ENCODE assay signal across 8 cellular contexts in genomic region chr17:7177210-7177953, GRCh38. TPM values are rescaled to one million over a fixed set of nuclear protein-coding genes. Genes with fewer than 3 reads are reported as not detected.
A peak's percentile ranks its signal among the peaks of the same experiment; 100 is the strongest.
DNase-seq lines count a peak whose midpoint lies in the region; ATAC-seq and TF ChIP-seq lines count a peak whose summit lies in the region.

No MANE protein-coding gene starts in this region.

- H3K4me3 ChIP-seq in KMS-11 (IDR thresholded peaks at IDR 0.05; ENCODE audit: insufficient read depth, low read depth, low read length) (no peak overlapping the region), SK-N-MC (peak overlapping the region; percentile 86), ovary (peak overlapping the region; percentile 29), testis (peak overlapping the region; percentile 21 to 42)

- no peaks in the 10 kb centered on the region for H4K20me1 ChIP-seq in KMS-11 (ENCODE audit: insufficient read depth)

- H3K4me1 ChIP-seq in KMS-11 (ENCODE audit: low read depth, poor library complexity, severe bottlenecking), result no peaks in the 10 kb centered on the region
- no peaks in the 10 kb centered on the region for H3K4me1 ChIP-seq in ovary (ENCODE audit: insufficient read depth)
- H3K4me1 ChIP-seq in testis, result peaks cover 12% of the 10 kb centered on the region

- H3K4me2 ChIP-seq in KMS-11, result 0 out of 2 replicates have a peak overlapping the region, but pooled peaks have one; percentile 42

- H3K9me3 Mint-ChIP-seq in activated naive CD8-positive, alpha-beta T cell (ENCODE audit: low read depth), result no peaks in the 10 kb centered on the region

- no peaks in the 10 kb centered on the region for H3K27me3 Mint-ChIP-seq in activated naive CD8-positive, alpha-beta T cell

- TF ChIP-seq CTCF in KMS-11 (conservative IDR thresholded peaks at IDR 0.05; ENCODE audit: low read depth, low read length), result peak; percentile 56
- peak; percentile 49 to 63 (median 62) for TF ChIP-seq CTCF in ovary (IDR thresholded peaks at IDR 0.05)
- peak; percentile 17 to 80 (median 65) for TF ChIP-seq CTCF in testis (IDR thresholded peaks at IDR 0.05)

- 0 to 2% (median 1%) methylated on average over 30 to 31 of the region's 31 CpGs for WGBS in ovary, 3 donors
- WGBS in testis, 2 donors, result 2 to 3% methylated on average over 22 to 31 of the region's 31 CpGs

- no peaks in the 10 kb centered on the region for H3K36me3 Mint-ChIP-seq in activated naive CD8-positive, alpha-beta T cell

- H3K9ac ChIP-seq in KMS-11 (no peak overlapping the region), SK-N-MC (ENCODE audit: insufficient read length) (peak overlapping the region; percentile 71)

- H3K36me3 ChIP-seq in KMS-11 (ENCODE audit: insufficient read depth), result no peaks in the 10 kb centered on the region
- H3K36me3 ChIP-seq in SK-N-MC (ENCODE audit: insufficient read depth, low read length), result no peaks in the 10 kb centered on the region
- H3K36me3 ChIP-seq in ovary, result no peaks in the 10 kb centered on the region
- H3K36me3 ChIP-seq in testis (ENCODE audit: low read depth, missing control alignments), result no peaks in the 10 kb centered on the region

- peak overlapping the region; percentile 76 for H3K4me3 Mint-ChIP-seq in activated naive CD8-positive, alpha-beta T cell

- peak; percentile 74 for ATAC-seq in Right ventricle myocardium inferior
- ATAC-seq in HG03139 (IDR thresholded peaks at IDR 0.05; ENCODE audit: unreplicated experiment), result no peak

- no peak for TF ChIP-seq EP300 in ovary (IDR thresholded peaks at IDR 0.05)

- peak overlapping the region; percentile 22; the same call in 1 of the 2 replicates for H2AFZ ChIP-seq in KMS-11 (ENCODE audit: low read depth)

- H3K27me3 ChIP-seq in KMS-11 (ENCODE audit: insufficient read depth, low read depth) (no peaks in the 10 kb centered on the region), ovary (no peaks in the 10 kb centered on the region), testis (no peaks in the 10 kb centered on the region)

- TF ChIP-seq POLR2A in ovary (IDR thresholded peaks at IDR 0.05), result no peak
- no peak for TF ChIP-seq POLR2A in testis (IDR thresholded peaks at IDR 0.05)

- H3K9me3 ChIP-seq in SK-N-MC (ENCODE audit: low read depth, low read length) (no peaks in the 10 kb centered on the region), ovary (no peaks in the 10 kb centered on the region), testis (no peaks in the 10 kb centered on the region)

- no peaks in the 10 kb centered on the region for H3K79me2 ChIP-seq in KMS-11 (ENCODE audit: insufficient read depth, low read depth)

- H3K27ac ChIP-seq in KMS-11 (no peak overlapping the region), SK-N-MC (no peak overlapping the region), ovary (no peak overlapping the region), testis (no peak overlapping the region)

- intact Hi-C loops in Right ventricle myocardium inferior (cut with DNase I) (loop anchor here (2.0 kb wide), 1 partner anchor 131 kb away; no protein-coding TSS in a partner anchor), ovary (cut with DNase I) (loop anchor here in 1 of 4 donors (10.0 kb wide), 1 partner anchor 133 kb away; the partner anchor contains the start of gene SLC16A11), testis (cut with DNase I; ENCODE audit: low total_unique reads) (no loop called here)

- H3K27ac Mint-ChIP-seq in activated naive CD8-positive, alpha-beta T cell, result no peak overlapping the region

- H3K4me1 Mint-ChIP-seq in activated naive CD8-positive, alpha-beta T cell (ENCODE audit: low read depth), result peaks cover 14% of the 10 kb centered on the region

- DNase-seq in DMS114 treated with DMSO at 0.1 percent for 48 hours (lab: John Stamatoyannopoulos, UW; ENCODE audit: unreplicated experiment) (peak; percentile 62), SK-N-MC (ENCODE audit: low read depth, low spot score) (peak; percentile 14), Right ventricle myocardium inferior (ENCODE audit: missing footprints) (peak; percentile 76), ovary (peak; percentile 53 to 76 (median 72)), testis (peak; percentile 83)

RNA-seq across cellular contexts. Expression of gene ASGR1, which starts 1.8 kb away (rescaled TPM):
- 0.43 TPM for total RNA-seq in Right ventricle myocardium inferior
- 1 to 10 TPM in 4 of 7 donors, under 1 TPM in 3; 0.63 to 3.3 (median 1.0) TPM for total RNA-seq in ovary
- 1 to 10 TPM in 1 of 2 donors, under 1 TPM in 1; 0.20 to 1.3 TPM for polyA plus RNA-seq in ovary
- total RNA-seq in testis, result 10 to 100 TPM; 11.5 to 19.1 TPM
- 21.3 TPM for polyA plus RNA-seq in testis (ENCODE audit: insufficient read depth, low read depth, low replicate concordance)

RNA-seq across cellular contexts. Expression of gene DLG4, which starts 42.3 kb away (rescaled TPM):
- total RNA-seq in Right ventricle myocardium inferior (20.6 TPM), ovary (10 to 100 TPM; 11.0 to 67.7 (median 34.5) TPM), testis (10 to 100 TPM; 26.3 to 49.8 TPM)
- polyA plus RNA-seq in ovary (10 to 100 TPM; 25.1 to 27.8 TPM), testis (ENCODE audit: insufficient read depth, low read depth, low replicate concordance) (45.9 TPM)

RNA-seq across cellular contexts. Expression of gene ACADVL, which starts 42.4 kb away (rescaled TPM):
- total RNA-seq in Right ventricle myocardium inferior (2,192 TPM), ovary (100 to 1,000 TPM; 303 to 638 (median 374) TPM), testis (100 to 1,000 TPM; 298 to 458 TPM)
- polyA plus RNA-seq in ovary (100 to 1,000 TPM; 277 to 381 TPM), testis (ENCODE audit: insufficient read depth, low read depth, low replicate concordance) (334 TPM)

RNA-seq across cellular contexts. Expression of gene DVL2, which starts 56.9 kb away (rescaled TPM):
- total RNA-seq in Right ventricle myocardium inferior (20.0 TPM), ovary (10 to 100 TPM; 36.9 to 80.6 (median 61.3) TPM), testis (100 to 1,000 TPM in 1 of 2 donors, 10 to 100 TPM in 1; 81.3 to 102 TPM)
- polyA plus RNA-seq in ovary (10 to 100 TPM in 1 of 2 donors, 1 to 10 TPM in 1; 8.2 to 49.0 TPM), testis (ENCODE audit: insufficient read depth, low read depth, low replicate concordance) (43.6 TPM)

Comparison
In these comparisons a context has a peak if more than half of its experiments do, and no peak if none do; other contexts are left out.
1. DNase-seq: peak in every context shown above with its lines; median percentile 83 in testis; 76 in Right ventricle myocardium inferior; 72 in ovary; 62 in DMS114 treated with DMSO at 0.1 percent for 48 hours; 14 in SK-N-MC.